Comparison of ENCODE assay signal across 1 cellular context in genomic region chr3:71051259-71051595, GRCh38.
A peak's percentile ranks its signal among the peaks of the same experiment; 100 is the strongest.
TF ChIP-seq lines count a peak whose summit lies in the region.

No MANE protein-coding gene starts in this region.

TF ChIP-seq in K562, 482 proteins besides CTCF, POLR2A, EP300 and RAD21 (continued from another document):
- TF ChIP-seq, protein P1, sequence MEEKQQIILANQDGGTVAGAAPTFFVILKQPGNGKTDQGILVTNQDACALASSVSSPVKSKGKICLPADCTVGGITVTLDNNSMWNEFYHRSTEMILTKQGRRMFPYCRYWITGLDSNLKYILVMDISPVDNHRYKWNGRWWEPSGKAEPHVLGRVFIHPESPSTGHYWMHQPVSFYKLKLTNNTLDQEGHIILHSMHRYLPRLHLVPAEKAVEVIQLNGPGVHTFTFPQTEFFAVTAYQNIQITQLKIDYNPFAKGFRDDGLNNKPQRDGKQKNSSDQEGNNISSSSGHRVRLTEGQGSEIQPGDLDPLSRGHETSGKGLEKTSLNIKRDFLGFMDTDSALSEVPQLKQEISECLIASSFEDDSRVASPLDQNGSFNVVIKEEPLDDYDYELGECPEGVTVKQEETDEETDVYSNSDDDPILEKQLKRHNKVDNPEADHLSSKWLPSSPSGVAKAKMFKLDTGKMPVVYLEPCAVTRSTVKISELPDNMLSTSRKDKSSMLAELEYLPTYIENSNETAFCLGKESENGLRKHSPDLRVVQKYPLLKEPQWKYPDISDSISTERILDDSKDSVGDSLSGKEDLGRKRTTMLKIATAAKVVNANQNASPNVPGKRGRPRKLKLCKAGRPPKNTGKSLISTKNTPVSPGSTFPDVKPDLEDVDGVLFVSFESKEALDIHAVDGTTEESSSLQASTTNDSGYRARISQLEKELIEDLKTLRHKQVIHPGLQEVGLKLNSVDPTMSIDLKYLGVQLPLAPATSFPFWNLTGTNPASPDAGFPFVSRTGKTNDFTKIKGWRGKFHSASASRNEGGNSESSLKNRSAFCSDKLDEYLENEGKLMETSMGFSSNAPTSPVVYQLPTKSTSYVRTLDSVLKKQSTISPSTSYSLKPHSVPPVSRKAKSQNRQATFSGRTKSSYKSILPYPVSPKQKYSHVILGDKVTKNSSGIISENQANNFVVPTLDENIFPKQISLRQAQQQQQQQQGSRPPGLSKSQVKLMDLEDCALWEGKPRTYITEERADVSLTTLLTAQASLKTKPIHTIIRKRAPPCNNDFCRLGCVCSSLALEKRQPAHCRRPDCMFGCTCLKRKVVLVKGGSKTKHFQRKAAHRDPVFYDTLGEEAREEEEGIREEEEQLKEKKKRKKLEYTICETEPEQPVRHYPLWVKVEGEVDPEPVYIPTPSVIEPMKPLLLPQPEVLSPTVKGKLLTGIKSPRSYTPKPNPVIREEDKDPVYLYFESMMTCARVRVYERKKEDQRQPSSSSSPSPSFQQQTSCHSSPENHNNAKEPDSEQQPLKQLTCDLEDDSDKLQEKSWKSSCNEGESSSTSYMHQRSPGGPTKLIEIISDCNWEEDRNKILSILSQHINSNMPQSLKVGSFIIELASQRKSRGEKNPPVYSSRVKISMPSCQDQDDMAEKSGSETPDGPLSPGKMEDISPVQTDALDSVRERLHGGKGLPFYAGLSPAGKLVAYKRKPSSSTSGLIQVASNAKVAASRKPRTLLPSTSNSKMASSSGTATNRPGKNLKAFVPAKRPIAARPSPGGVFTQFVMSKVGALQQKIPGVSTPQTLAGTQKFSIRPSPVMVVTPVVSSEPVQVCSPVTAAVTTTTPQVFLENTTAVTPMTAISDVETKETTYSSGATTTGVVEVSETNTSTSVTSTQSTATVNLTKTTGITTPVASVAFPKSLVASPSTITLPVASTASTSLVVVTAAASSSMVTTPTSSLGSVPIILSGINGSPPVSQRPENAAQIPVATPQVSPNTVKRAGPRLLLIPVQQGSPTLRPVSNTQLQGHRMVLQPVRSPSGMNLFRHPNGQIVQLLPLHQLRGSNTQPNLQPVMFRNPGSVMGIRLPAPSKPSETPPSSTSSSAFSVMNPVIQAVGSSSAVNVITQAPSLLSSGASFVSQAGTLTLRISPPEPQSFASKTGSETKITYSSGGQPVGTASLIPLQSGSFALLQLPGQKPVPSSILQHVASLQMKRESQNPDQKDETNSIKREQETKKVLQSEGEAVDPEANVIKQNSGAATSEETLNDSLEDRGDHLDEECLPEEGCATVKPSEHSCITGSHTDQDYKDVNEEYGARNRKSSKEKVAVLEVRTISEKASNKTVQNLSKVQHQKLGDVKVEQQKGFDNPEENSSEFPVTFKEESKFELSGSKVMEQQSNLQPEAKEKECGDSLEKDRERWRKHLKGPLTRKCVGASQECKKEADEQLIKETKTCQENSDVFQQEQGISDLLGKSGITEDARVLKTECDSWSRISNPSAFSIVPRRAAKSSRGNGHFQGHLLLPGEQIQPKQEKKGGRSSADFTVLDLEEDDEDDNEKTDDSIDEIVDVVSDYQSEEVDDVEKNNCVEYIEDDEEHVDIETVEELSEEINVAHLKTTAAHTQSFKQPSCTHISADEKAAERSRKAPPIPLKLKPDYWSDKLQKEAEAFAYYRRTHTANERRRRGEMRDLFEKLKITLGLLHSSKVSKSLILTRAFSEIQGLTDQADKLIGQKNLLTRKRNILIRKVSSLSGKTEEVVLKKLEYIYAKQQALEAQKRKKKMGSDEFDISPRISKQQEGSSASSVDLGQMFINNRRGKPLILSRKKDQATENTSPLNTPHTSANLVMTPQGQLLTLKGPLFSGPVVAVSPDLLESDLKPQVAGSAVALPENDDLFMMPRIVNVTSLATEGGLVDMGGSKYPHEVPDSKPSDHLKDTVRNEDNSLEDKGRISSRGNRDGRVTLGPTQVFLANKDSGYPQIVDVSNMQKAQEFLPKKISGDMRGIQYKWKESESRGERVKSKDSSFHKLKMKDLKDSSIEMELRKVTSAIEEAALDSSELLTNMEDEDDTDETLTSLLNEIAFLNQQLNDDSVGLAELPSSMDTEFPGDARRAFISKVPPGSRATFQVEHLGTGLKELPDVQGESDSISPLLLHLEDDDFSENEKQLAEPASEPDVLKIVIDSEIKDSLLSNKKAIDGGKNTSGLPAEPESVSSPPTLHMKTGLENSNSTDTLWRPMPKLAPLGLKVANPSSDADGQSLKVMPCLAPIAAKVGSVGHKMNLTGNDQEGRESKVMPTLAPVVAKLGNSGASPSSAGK (IDR thresholded peaks at IDR 0.05): no peak
- TF ChIP-seq ZNF316 (IDR thresholded peaks at IDR 0.05) (peak; percentile 54), ZNF778 (CRISPR knock-in tag; IDR thresholded peaks at IDR 0.05) (no peak), WHSC1 (IDR thresholded peaks at IDR 0.05; ENCODE audit: low read length) (no peak)
